ENCODE assay signal across 8 cellular contexts in genomic region chr5:220008-220407, GRCh38. TPM values are rescaled to one million over a fixed set of nuclear protein-coding genes. Genes with fewer than 3 reads are reported as not detected.
A peak's percentile ranks its signal among the peaks of the same experiment; 100 is the strongest.
DNase-seq lines count a peak whose midpoint lies in the region; ATAC-seq, FAIRE-seq and TF ChIP-seq lines count a peak whose summit lies in the region.

No MANE protein-coding gene starts in this region.

- H3K4me3 ChIP-seq in A549 = no peak overlapping the region
- peak overlapping the region; percentile 46 to 88 for H3K4me3 ChIP-seq in aorta (ENCODE audit: low read length in 2 of 2)
- no peak overlapping the region for H3K4me3 ChIP-seq in brain microvascular endothelial cell (ENCODE audit: low read depth, low read length)

- peaks cover 20% of the 10 kb centered on the region for H3K4me1 ChIP-seq in A549
- no peaks in the 10 kb centered on the region for H3K4me1 ChIP-seq in aorta (ENCODE audit: control insufficient read depth in 1 of 2, insufficient read depth in 2 of 2, low read length in 2 of 2)

- no peak overlapping the region for H3K27ac ChIP-seq in A549
- peak overlapping the region; percentile 81; the same call in 1 of the 2 replicates for H3K27ac ChIP-seq in VCaP
- H3K27ac ChIP-seq in aorta (ENCODE audit: low read depth in 1 of 2, low read length in 2 of 2) = no peak overlapping the region
- no peak overlapping the region for H3K27ac ChIP-seq in brain microvascular endothelial cell

- CTCF ChIA-PET in A549 (lab: Yijun Ruan, JAX) = interaction anchor here (1.1 to 1.3 kb wide), 4 partner anchors 12 to 97 kb away, joined by 3 to 5 read pairs (median 4); no protein-coding TSS in a partner anchor

- H3K27me3 ChIP-seq in aorta (ENCODE audit: control insufficient read depth in 1 of 2, insufficient read depth in 2 of 2, low read length in 1 of 2) (no peaks in the 10 kb centered on the region), brain microvascular endothelial cell (replicated peaks) (no peaks in the 10 kb centered on the region)

- DNase-seq in A549 (ENCODE audit: low read depth in 1 of 2, low spot score in 1 of 2) (no peak), kidney glomerular epithelial cell (lab: John Stamatoyannopoulos, UW) (peak; percentile 4), aorta (no peak), NCI-H524 treated with DMSO at 0.1 percent for 48 hours (lab: John Stamatoyannopoulos, UW) (no peak), brain microvascular endothelial cell (no peak), activated gamma-delta T cell (lab: John Stamatoyannopoulos, UW) (no peak)

- no peak for TF ChIP-seq EP300 in A549 (IDR thresholded peaks at IDR 0.05)

- in situ Hi-C loops in brain microvascular endothelial cell (cut with HindIII; ENCODE audit: low pct_ligation_motif_present, low sequenced_read_pairs) = no loop called here

- H3K36me3 ChIP-seq in aorta (ENCODE audit: control insufficient read depth in 1 of 2, insufficient read depth in 2 of 2, low read length in 1 of 2) (peaks cover 0 to 3% of the 10 kb centered on the region in 2 donors), brain microvascular endothelial cell (replicated peaks) (peaks cover 3% of the 10 kb centered on the region)

- 58% methylated on average over 3 of the region's 3 CpGs for WGBS in A549 (ENCODE audit: missing lambda C conversion rate)
- 29 to 53% methylated on average over 3 of the region's 3 CpGs for WGBS in aorta, 2 donors

- TF ChIP-seq RAD21 in A549 (conservative IDR thresholded peaks at IDR 0.05 in 1 of 2, IDR thresholded peaks at IDR 0.05 in 1 of 2) = no peak

- no peak for ATAC-seq in A549
- peak; percentile 26 for ATAC-seq in GM19351 (IDR thresholded peaks at IDR 0.05; ENCODE audit: unreplicated experiment)
- no peak for ATAC-seq in aorta (ENCODE audit: low FRiP score)

- POLR2A ChIA-PET in A549 (lab: Yijun Ruan, JAX) = interaction anchor here (2.4 kb wide), 1 partner anchor 51 kb away, joined by 11 read pairs; the partner anchor contains the start of gene PDCD6

- no peak for FAIRE-seq in A549 (lab: Jason Lieb, UNC)

- intact Hi-C loops in aorta (cut with DNase I) = loop anchor here in 1 of 2 donors (10.0 kb wide), 1 partner anchor 55 kb away; the partner anchor contains the start of gene PDCD6

- TF ChIP-seq POLR2A in A549 (IDR thresholded peaks at IDR 0.05; ENCODE audit: low read length) = no peak

- H3K9me3 ChIP-seq in A549 = no peaks in the 10 kb centered on the region
- H3K9me3 ChIP-seq in aorta (ENCODE audit: control insufficient read depth, low read length) = no peaks in the 10 kb centered on the region

- H3K4me2 ChIP-seq in A549 = peak overlapping the region; percentile 81

- no peak for TF ChIP-seq CTCF in A549 (IDR thresholded peaks at IDR 0.05)
- TF ChIP-seq CTCF in VCaP (conservative IDR thresholded peaks at IDR 0.05) = no peak
- no peak for TF ChIP-seq CTCF in brain microvascular endothelial cell (IDR thresholded peaks at IDR 0.05; ENCODE audit: low read depth, low read length, missing control alignments)

TF ChIP-seq in A549, 52 proteins besides CTCF, POLR2A, EP300 and RAD21:
- TF ChIP-seq NR3C1 (IDR thresholded peaks at IDR 0.05) (no peak), SREBF2 (IDR thresholded peaks at IDR 0.05) (no peak), CBX8 (IDR thresholded peaks at IDR 0.05) (no peak), ZFP36 (IDR thresholded peaks at IDR 0.05; ENCODE audit: borderline replicate concordance, partially characterized antibody) (no peak), POLR2AphosphoS2 (conservative IDR thresholded peaks at IDR 0.05; ENCODE audit: low read length) (no peak), RCOR1 (IDR thresholded peaks at IDR 0.05; ENCODE audit: low read depth, low read length) (no peak), BHLHE40 (IDR thresholded peaks at IDR 0.05; ENCODE audit: low read depth, low read length) (no peak), ZNF302 (CRISPR knock-in tag; IDR thresholded peaks at IDR 0.05) (no peak), MYC (IDR thresholded peaks at IDR 0.05; ENCODE audit: borderline replicate concordance, low read length) (no peak), BCL3 (IDR thresholded peaks at IDR 0.05) (no peak)

RNA-seq across cellular contexts. Expression of gene SDHA, which starts 1.9 kb away (rescaled TPM):
- polyA plus RNA-seq in A549 (2011; rRNA removed) (115 and 122 TPM in 2 replicates), A549 (2017; fragmentation: RNase III; extraction: RNeasy Plus Mini Kit Qiagen cat#74134 plus additional on column Dnase treatment) (131 to 134 TPM (median 134 TPM) in 3 replicates), aorta (10 to 100 TPM; 61.9 to 76.3 TPM)
- 110 and 113 TPM in 2 replicates for polyA plus RNA-seq in A549 (2012; cell fraction: cytosol; rRNA removed)
- 173 and 186 TPM in 2 replicates for polyA plus RNA-seq in A549 (2012; cell fraction: nucleus; rRNA removed)
- 160 and 184 TPM in 2 replicates for polyA minus RNA-seq in A549 (2011; rRNA and poly(A)+ RNA removed)
- total RNA-seq in aorta = 10 to 100 TPM; 73.5 to 89.4 TPM

RNA-seq across cellular contexts. Expression of gene CCDC127, which starts 2.1 kb away (rescaled TPM):
- polyA plus RNA-seq in A549 (2011; rRNA removed) = 5.1 and 5.2 TPM in 2 replicates
- 3.1 and 3.2 TPM in 2 replicates for polyA plus RNA-seq in A549 (2012; cell fraction: cytosol; rRNA removed)
- polyA plus RNA-seq in A549 (2012; cell fraction: nucleus; rRNA removed) = 2.8 and 3.6 TPM in 2 replicates
- 5.6 to 6.2 TPM (median 6.2 TPM) in 3 replicates for polyA plus RNA-seq in A549 (2017; fragmentation: RNase III; extraction: RNeasy Plus Mini Kit Qiagen cat#74134 plus additional on column Dnase treatment)
- 4.5 and 4.8 TPM in 2 replicates for polyA minus RNA-seq in A549 (2011; rRNA and poly(A)+ RNA removed)
- total RNA-seq in aorta = 1 to 10 TPM; 5.6 to 6.7 TPM
- 1 to 10 TPM; 2.1 to 2.9 TPM for polyA plus RNA-seq in aorta

RNA-seq across cellular contexts. Expression of gene LRRC14B, which starts 28.7 kb away (rescaled TPM):
- not detected in 2 replicates for polyA plus RNA-seq in A549 (2011; rRNA removed)
- not detected in 2 replicates for polyA plus RNA-seq in A549 (2012; cell fraction: cytosol; rRNA removed)
- not detected in 2 replicates for polyA plus RNA-seq in A549 (2012; cell fraction: nucleus; rRNA removed)
- not detected in 3 replicates for polyA plus RNA-seq in A549 (2017; fragmentation: RNase III; extraction: RNeasy Plus Mini Kit Qiagen cat#74134 plus additional on column Dnase treatment)
- polyA minus RNA-seq in A549 (2011; rRNA and poly(A)+ RNA removed) = not detected in 2 replicates
- total RNA-seq in aorta = not detected
- polyA plus RNA-seq in aorta = not detected

RNA-seq across cellular contexts. Expression of gene PDCD6, which starts 51.4 kb away (rescaled TPM):
- 234 and 273 TPM in 2 replicates for polyA plus RNA-seq in A549 (2011; rRNA removed)
- 336 and 362 TPM in 2 replicates for polyA plus RNA-seq in A549 (2012; cell fraction: cytosol; rRNA removed)
- polyA plus RNA-seq in A549 (2012; cell fraction: nucleus; rRNA removed) = 211 and 239 TPM in 2 replicates
- polyA plus RNA-seq in A549 (2017; fragmentation: RNase III; extraction: RNeasy Plus Mini Kit Qiagen cat#74134 plus additional on column Dnase treatment) = 174 to 184 TPM (median 174 TPM) in 3 replicates
- 106 and 151 TPM in 2 replicates for polyA minus RNA-seq in A549 (2011; rRNA and poly(A)+ RNA removed)
- total RNA-seq in aorta = 10 to 100 TPM; 58.6 to 63.5 TPM
- 10 to 100 TPM; 87.8 to 94.9 TPM for polyA plus RNA-seq in aorta

Comparison
In these comparisons a context has a peak if more than half of its experiments do, and no peak if none do; other contexts are left out.
1. H3K4me3 ChIP-seq: peak in aorta (2 of 2); none in A549 (single experiment) and brain microvascular endothelial cell (single experiment).